ENCODE assay signal across 27 cellular contexts in the genomic region with DNA sequence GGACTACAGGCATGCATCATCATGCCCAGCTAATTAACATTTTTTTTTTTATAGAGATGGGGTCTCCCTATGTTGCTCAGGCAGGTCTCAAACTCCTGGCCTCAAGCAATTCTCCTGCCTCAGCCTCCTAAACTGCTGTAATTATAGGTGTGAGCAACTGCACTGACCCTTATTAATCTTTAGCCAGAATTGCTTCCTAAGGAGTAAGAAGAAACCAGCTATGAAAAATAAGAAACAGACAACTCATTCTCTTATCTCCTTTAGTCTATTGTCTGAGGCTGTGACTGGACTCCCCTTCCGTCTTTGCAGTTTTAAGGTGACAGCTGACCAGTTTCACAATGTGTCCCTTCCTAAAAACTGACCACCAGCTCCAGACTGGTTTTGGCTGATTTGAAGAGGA.
"Had no signal": no experiment of that assay in that cellular context is flagged by ENCODE, and none has a peak within 500 bp of the region (broad histone marks: within the 10 kb centered on the region; RNA-seq: fewer than 3 reads in every experiment).

No MANE protein-coding gene starts in this region.

- FAIRE-seq: endothelial cell of umbilical vein, kidney had no signal

- H3K36me3 ChIP-seq: colonic mucosa, esophagus squamous epithelium, gastrocnemius medialis, lower lobe of right lung, neural progenitor cell, right atrium auricular region, thoracic aorta, transverse colon, upper lobe of right lung, vagina had no signal

- H3K27me3 ChIP-seq: colonic mucosa, esophagus squamous epithelium, gastrocnemius medialis, neural progenitor cell, right atrium auricular region, transverse colon, upper lobe of right lung, vagina had no signal

- H3K4me3 ChIP-seq: colonic mucosa, esophagus squamous epithelium, gastrocnemius medialis, lower lobe of right lung, neural progenitor cell, right atrium auricular region, smooth muscle cell, thoracic aorta, transverse colon, upper lobe of right lung, vagina had no signal

- H3K9me3 ChIP-seq: colonic mucosa, esophagus squamous epithelium, gastrocnemius medialis, lower lobe of right lung, right atrium auricular region, thoracic aorta, transverse colon, upper lobe of right lung, vagina had no signal

- H3K27ac ChIP-seq: colonic mucosa, esophagus squamous epithelium, gastrocnemius medialis, lower lobe of right lung, neural progenitor cell, parathyroid adenoma, right atrium auricular region, thoracic aorta, transverse colon, upper lobe of right lung, vagina had no signal

- ATAC-seq: gastrocnemius medialis; left ventricle myocardium superior; lower lobe of right lung; natural killer cell treated with Interleukin-12 subunit alpha and Interleukin-12 subunit beta and Interleukin-15 and Interleukin-18, amount 100 ng/mL, for 72 hours; sciatic nerve; stimulated activated effector memory CD8-positive, alpha-beta T cell treated with anti-CD3 and anti-CD28 coated beads, Interleukin-12 subunit alpha, Interleukin-12 subunit beta, amount 100 ng/mL, for 72 hours; stimulated activated naive CD8-positive, alpha-beta T cell treated with anti-CD3 and anti-CD28 coated beads, Interleukin-15, Interleukin-2, amounts not matched to agents 100 U/mL and 50 U/mL, for 24 hours; upper lobe of right lung had no signal

- H3K4me1 ChIP-seq: colonic mucosa, esophagus squamous epithelium, gastrocnemius medialis, lower lobe of right lung, neural progenitor cell, parathyroid adenoma, right atrium auricular region, transverse colon, upper lobe of right lung, vagina had no signal

- DNase-seq: colonic mucosa; effector CD8-positive, alpha-beta T cell; erythroblast; esophagus squamous epithelium; foreskin fibroblast; gastrocnemius medialis; head of caudate nucleus; kidney; left ventricle myocardium superior; lower lobe of right lung; naive B cell; stimulated activated CD4-positive, alpha-beta T cell treated with anti-CD3 and anti-CD28 coated beads, Interleukin-12 subunit alpha, Interleukin-12 subunit beta, amount 100 ng/mL, for 4 hours; stimulated activated CD4-positive, alpha-beta T cell treated with anti-CD3 and anti-CD28 coated beads, Interleukin-1b, Interleukin-23, amount 100 ng/mL, for 48 hours; stimulated activated CD4-positive, alpha-beta T cell treated with anti-CD3 and anti-CD28 coated beads, Interleukin-4, amount 100 ng/mL, for 24 hours; stimulated activated naive CD8-positive, alpha-beta T cell treated with anti-CD3 and anti-CD28 coated beads, Interleukin-15, Interleukin-2, amounts not matched to agents 100 U/mL and 50 U/mL, for 24 hours; transverse colon; upper lobe of right lung had no signal
